ENCODE assay signal across 1 cellular context in the genomic region with DNA sequence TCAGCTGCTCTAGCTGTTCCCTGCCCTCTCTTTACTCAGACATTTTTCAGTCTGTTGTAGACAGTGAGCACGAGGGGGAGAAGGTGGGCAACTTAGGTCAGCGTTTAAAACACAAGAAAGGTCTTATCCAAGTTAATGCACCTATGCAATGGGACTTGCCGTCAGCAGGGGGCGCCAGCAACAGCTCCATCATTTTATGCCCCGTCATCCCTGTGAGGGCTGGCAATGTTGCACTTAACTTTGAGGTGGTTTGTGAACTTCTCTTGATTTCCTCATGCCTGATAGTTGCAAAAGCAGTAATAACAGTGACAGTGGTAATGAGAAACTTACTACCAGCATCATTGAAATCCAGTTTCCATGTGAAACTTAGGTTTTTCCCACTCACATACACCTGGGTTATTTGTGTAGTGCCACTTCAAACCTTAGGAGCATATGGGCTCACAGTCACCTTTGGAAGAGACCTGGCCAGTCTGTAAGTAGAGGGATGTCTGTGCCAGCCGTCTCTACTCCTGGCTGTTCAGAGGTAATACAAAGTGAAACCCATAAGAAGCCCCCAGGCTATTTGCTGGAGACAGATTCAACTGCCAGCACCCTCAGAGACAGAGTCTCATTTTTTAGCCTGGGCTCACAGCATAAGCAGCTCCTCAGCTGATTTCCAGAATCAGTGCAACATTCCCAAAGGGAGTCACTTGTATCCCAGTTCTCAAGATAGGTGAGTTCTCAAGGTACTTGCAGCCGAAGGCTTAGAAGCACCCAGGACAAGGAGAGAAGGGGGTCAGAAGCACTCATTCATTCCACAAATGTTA.
TF ChIP-seq lines count a peak whose summit lies in the region.

No MANE protein-coding gene starts in this region.

TF ChIP-seq in HepG2, 621 proteins besides CTCF, POLR2A, EP300 and RAD21 (continued from another document and continues in another):
- no peak; the same call in 1 of the 2 replicates for TF ChIP-seq POLR2AphosphoS5 (IDR thresholded peaks at IDR 0.05; ENCODE audit: low read depth, low read length)
- peak; percentile 26; the same call in 1 of the 2 replicates for TF ChIP-seq ZNF160 (CRISPR knock-in tag; IDR thresholded peaks at IDR 0.05)
- TF ChIP-seq, protein P1, sequence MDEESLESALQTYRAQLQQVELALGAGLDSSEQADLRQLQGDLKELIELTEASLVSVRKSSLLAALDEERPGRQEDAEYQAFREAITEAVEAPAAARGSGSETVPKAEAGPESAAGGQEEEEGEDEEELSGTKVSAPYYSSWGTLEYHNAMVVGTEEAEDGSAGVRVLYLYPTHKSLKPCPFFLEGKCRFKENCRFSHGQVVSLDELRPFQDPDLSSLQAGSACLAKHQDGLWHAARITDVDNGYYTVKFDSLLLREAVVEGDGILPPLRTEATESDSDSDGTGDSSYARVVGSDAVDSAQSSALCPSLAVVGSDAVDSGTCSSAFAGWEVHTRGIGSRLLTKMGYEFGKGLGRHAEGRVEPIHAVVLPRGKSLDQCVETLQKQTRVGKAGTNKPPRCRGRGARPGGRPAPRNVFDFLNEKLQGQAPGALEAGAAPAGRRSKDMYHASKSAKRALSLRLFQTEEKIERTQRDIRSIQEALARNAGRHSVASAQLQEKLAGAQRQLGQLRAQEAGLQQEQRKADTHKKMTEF (CRISPR knock-in tag; IDR thresholded peaks at IDR 0.05) = no peak
- 0 out of 2 replicates have a peak, but pooled peaks have one; percentile 15 for TF ChIP-seq BCL6 (CRISPR knock-in tag; IDR thresholded peaks at IDR 0.05)
- peak; percentile 58; the same call in 1 of the 2 replicates for TF ChIP-seq TARDBP (CRISPR knock-in tag; IDR thresholded peaks at IDR 0.05)
- TF ChIP-seq, protein P2, sequence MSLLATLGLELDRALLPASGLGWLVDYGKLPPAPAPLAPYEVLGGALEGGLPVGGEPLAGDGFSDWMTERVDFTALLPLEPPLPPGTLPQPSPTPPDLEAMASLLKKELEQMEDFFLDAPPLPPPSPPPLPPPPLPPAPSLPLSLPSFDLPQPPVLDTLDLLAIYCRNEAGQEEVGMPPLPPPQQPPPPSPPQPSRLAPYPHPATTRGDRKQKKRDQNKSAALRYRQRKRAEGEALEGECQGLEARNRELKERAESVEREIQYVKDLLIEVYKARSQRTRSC (CRISPR knock-in tag; IDR thresholded peaks at IDR 0.05; ENCODE audit: low read depth) = no peak
- 0 out of 2 replicates have a peak, but pooled peaks have one; percentile 33 for TF ChIP-seq NFATC3 (CRISPR knock-in tag; IDR thresholded peaks at IDR 0.05)
- no peak for TF ChIP-seq REXO4 (CRISPR knock-in tag; IDR thresholded peaks at IDR 0.05; ENCODE audit: borderline replicate concordance)
- no peak for TF ChIP-seq ZBTB3 (CRISPR knock-in tag; IDR thresholded peaks at IDR 0.05; ENCODE audit: borderline replicate concordance, low read depth)
- no peak for TF ChIP-seq GZF1 (CRISPR knock-in tag; IDR thresholded peaks at IDR 0.05)
- TF ChIP-seq, protein P3, sequence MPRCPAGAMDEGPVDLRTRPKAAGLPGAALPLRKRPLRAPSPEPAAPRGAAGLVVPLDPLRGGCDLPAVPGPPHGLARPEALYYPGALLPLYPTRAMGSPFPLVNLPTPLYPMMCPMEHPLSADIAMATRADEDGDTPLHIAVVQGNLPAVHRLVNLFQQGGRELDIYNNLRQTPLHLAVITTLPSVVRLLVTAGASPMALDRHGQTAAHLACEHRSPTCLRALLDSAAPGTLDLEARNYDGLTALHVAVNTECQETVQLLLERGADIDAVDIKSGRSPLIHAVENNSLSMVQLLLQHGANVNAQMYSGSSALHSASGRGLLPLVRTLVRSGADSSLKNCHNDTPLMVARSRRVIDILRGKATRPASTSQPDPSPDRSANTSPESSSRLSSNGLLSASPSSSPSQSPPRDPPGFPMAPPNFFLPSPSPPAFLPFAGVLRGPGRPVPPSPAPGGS (CRISPR knock-in tag; IDR thresholded peaks at IDR 0.05) = 0 out of 2 replicates have a peak, but pooled peaks have one; percentile 40
- TF ChIP-seq, protein P4, sequence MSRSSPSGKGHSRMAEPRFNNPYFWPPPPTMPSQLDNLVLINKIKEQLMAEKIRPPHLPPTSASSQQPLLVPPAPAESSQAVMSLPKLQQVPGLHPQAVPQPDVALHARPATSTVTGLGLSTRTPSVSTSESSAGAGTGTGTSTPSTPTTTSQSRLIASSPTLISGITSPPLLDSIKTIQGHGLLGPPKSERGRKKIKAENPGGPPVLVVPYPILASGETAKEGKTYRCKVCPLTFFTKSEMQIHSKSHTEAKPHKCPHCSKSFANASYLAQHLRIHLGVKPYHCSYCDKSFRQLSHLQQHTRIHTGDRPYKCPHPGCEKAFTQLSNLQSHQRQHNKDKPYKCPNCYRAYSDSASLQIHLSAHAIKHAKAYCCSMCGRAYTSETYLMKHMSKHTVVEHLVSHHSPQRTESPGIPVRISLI (CRISPR knock-in tag; IDR thresholded peaks at IDR 0.05; ENCODE audit: borderline replicate concordance) = no peak
- peak; percentile 84 for TF ChIP-seq MTF2 (CRISPR knock-in tag; IDR thresholded peaks at IDR 0.05; ENCODE audit: borderline replicate concordance)
- TF ChIP-seq MTA3 (CRISPR knock-in tag; IDR thresholded peaks at IDR 0.05) = no peak
- TF ChIP-seq KLF12 (CRISPR knock-in tag; IDR thresholded peaks at IDR 0.05; ENCODE audit: borderline replicate concordance) = peak; percentile 33; the same call in 1 of the 2 replicates
- TF ChIP-seq MAFK (conservative IDR thresholded peaks at IDR 0.05 in 1 of 2, IDR thresholded peaks at IDR 0.05 in 1 of 2; ENCODE audit: low read length in 2 of 2) = peak; percentile 70 to 91
- TF ChIP-seq, protein P5, sequence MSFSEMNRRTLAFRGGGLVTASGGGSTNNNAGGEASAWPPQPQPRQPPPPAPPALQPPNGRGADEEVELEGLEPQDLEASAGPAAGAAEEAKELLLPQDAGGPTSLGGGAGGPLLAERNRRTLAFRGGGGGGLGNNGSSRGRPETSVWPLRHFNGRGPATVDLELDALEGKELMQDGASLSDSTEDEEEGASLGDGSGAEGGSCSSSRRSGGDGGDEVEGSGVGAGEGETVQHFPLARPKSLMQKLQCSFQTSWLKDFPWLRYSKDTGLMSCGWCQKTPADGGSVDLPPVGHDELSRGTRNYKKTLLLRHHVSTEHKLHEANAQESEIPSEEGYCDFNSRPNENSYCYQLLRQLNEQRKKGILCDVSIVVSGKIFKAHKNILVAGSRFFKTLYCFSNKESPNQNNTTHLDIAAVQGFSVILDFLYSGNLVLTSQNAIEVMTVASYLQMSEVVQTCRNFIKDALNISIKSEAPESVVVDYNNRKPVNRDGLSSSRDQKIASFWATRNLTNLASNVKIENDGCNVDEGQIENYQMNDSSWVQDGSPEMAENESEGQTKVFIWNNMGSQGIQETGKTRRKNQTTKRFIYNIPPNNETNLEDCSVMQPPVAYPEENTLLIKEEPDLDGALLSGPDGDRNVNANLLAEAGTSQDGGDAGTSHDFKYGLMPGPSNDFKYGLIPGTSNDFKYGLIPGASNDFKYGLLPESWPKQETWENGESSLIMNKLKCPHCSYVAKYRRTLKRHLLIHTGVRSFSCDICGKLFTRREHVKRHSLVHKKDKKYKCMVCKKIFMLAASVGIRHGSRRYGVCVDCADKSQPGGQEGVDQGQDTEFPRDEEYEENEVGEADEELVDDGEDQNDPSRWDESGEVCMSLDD (CRISPR knock-in tag; IDR thresholded peaks at IDR 0.05; ENCODE audit: borderline replicate concordance) = no peak
- peak; percentile 29; the same call in 1 of the 2 replicates for TF ChIP-seq SAP130 (CRISPR knock-in tag; IDR thresholded peaks at IDR 0.05; ENCODE audit: low read depth)
- peak; percentile 10; the same call in 1 of the 2 replicates for TF ChIP-seq PHF8 (CRISPR knock-in tag; IDR thresholded peaks at IDR 0.05)
- no peak for TF ChIP-seq ZNF460 (CRISPR knock-in tag; IDR thresholded peaks at IDR 0.05; ENCODE audit: borderline replicate concordance)
- peak; percentile 36; the same call in 1 of the 2 replicates for TF ChIP-seq TGIF2 (CRISPR knock-in tag; IDR thresholded peaks at IDR 0.05)
- no peak for TF ChIP-seq ZFP62 (CRISPR knock-in tag; IDR thresholded peaks at IDR 0.05)
- TF ChIP-seq, protein P6, sequence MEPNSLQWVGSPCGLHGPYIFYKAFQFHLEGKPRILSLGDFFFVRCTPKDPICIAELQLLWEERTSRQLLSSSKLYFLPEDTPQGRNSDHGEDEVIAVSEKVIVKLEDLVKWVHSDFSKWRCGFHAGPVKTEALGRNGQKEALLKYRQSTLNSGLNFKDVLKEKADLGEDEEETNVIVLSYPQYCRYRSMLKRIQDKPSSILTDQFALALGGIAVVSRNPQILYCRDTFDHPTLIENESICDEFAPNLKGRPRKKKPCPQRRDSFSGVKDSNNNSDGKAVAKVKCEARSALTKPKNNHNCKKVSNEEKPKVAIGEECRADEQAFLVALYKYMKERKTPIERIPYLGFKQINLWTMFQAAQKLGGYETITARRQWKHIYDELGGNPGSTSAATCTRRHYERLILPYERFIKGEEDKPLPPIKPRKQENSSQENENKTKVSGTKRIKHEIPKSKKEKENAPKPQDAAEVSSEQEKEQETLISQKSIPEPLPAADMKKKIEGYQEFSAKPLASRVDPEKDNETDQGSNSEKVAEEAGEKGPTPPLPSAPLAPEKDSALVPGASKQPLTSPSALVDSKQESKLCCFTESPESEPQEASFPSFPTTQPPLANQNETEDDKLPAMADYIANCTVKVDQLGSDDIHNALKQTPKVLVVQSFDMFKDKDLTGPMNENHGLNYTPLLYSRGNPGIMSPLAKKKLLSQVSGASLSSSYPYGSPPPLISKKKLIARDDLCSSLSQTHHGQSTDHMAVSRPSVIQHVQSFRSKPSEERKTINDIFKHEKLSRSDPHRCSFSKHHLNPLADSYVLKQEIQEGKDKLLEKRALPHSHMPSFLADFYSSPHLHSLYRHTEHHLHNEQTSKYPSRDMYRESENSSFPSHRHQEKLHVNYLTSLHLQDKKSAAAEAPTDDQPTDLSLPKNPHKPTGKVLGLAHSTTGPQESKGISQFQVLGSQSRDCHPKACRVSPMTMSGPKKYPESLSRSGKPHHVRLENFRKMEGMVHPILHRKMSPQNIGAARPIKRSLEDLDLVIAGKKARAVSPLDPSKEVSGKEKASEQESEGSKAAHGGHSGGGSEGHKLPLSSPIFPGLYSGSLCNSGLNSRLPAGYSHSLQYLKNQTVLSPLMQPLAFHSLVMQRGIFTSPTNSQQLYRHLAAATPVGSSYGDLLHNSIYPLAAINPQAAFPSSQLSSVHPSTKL (CRISPR knock-in tag; IDR thresholded peaks at IDR 0.05) = peak; percentile 30; the same call in 1 of the 2 replicates
- TF ChIP-seq, protein P7, sequence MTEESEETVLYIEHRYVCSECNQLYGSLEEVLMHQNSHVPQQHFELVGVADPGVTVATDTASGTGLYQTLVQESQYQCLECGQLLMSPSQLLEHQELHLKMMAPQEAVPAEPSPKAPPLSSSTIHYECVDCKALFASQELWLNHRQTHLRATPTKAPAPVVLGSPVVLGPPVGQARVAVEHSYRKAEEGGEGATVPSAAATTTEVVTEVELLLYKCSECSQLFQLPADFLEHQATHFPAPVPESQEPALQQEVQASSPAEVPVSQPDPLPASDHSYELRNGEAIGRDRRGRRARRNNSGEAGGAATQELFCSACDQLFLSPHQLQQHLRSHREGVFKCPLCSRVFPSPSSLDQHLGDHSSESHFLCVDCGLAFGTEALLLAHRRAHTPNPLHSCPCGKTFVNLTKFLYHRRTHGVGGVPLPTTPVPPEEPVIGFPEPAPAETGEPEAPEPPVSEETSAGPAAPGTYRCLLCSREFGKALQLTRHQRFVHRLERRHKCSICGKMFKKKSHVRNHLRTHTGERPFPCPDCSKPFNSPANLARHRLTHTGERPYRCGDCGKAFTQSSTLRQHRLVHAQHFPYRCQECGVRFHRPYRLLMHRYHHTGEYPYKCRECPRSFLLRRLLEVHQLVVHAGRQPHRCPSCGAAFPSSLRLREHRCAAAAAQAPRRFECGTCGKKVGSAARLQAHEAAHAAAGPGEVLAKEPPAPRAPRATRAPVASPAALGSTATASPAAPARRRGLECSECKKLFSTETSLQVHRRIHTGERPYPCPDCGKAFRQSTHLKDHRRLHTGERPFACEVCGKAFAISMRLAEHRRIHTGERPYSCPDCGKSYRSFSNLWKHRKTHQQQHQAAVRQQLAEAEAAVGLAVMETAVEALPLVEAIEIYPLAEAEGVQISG (CRISPR knock-in tag; IDR thresholded peaks at IDR 0.05) = peak; percentile 50
- peak; percentile 54; the same call in 1 of the 2 replicates for TF ChIP-seq FOSL2 (CRISPR knock-in tag; IDR thresholded peaks at IDR 0.05)
- TF ChIP-seq ZNF629 (CRISPR knock-in tag; conservative IDR thresholded peaks at IDR 0.05) = no peak
- no peak for TF ChIP-seq MTA1 (CRISPR knock-in tag; IDR thresholded peaks at IDR 0.05; ENCODE audit: borderline replicate concordance)
- TF ChIP-seq, protein P8, sequence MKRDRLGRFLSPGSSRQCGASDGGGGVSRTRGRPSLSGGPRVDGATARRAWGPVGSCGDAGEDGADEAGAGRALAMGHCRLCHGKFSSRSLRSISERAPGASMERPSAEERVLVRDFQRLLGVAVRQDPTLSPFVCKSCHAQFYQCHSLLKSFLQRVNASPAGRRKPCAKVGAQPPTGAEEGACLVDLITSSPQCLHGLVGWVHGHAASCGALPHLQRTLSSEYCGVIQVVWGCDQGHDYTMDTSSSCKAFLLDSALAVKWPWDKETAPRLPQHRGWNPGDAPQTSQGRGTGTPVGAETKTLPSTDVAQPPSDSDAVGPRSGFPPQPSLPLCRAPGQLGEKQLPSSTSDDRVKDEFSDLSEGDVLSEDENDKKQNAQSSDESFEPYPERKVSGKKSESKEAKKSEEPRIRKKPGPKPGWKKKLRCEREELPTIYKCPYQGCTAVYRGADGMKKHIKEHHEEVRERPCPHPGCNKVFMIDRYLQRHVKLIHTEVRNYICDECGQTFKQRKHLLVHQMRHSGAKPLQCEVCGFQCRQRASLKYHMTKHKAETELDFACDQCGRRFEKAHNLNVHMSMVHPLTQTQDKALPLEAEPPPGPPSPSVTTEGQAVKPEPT (CRISPR knock-in tag; IDR thresholded peaks at IDR 0.05; ENCODE audit: low read depth) = no peak
- TF ChIP-seq, protein P9, sequence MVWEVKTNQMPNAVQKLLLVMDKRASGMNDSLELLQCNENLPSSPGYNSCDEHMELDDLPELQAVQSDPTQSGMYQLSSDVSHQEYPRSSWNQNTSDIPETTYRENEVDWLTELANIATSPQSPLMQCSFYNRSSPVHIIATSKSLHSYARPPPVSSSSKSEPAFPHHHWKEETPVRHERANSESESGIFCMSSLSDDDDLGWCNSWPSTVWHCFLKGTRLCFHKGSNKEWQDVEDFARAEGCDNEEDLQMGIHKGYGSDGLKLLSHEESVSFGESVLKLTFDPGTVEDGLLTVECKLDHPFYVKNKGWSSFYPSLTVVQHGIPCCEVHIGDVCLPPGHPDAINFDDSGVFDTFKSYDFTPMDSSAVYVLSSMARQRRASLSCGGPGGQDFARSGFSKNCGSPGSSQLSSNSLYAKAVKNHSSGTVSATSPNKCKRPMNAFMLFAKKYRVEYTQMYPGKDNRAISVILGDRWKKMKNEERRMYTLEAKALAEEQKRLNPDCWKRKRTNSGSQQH (CRISPR knock-in tag; IDR thresholded peaks at IDR 0.05; ENCODE audit: low read depth) = 0 out of 2 replicates have a peak, but pooled peaks have one; percentile 34
- no peak for TF ChIP-seq ZNF841 (CRISPR knock-in tag; IDR thresholded peaks at IDR 0.05; ENCODE audit: borderline replicate concordance)
- TF ChIP-seq ZNF441 (CRISPR knock-in tag; IDR thresholded peaks at IDR 0.05; ENCODE audit: borderline replicate concordance) = no peak; the same call in 1 of the 2 replicates
- TF ChIP-seq CENPX (CRISPR knock-in tag; IDR thresholded peaks at IDR 0.05) = no peak
- no peak for TF ChIP-seq NBN (conservative IDR thresholded peaks at IDR 0.05)
